Comparison of ENCODE assay signal across 21 cellular contexts in the genomic region with DNA sequence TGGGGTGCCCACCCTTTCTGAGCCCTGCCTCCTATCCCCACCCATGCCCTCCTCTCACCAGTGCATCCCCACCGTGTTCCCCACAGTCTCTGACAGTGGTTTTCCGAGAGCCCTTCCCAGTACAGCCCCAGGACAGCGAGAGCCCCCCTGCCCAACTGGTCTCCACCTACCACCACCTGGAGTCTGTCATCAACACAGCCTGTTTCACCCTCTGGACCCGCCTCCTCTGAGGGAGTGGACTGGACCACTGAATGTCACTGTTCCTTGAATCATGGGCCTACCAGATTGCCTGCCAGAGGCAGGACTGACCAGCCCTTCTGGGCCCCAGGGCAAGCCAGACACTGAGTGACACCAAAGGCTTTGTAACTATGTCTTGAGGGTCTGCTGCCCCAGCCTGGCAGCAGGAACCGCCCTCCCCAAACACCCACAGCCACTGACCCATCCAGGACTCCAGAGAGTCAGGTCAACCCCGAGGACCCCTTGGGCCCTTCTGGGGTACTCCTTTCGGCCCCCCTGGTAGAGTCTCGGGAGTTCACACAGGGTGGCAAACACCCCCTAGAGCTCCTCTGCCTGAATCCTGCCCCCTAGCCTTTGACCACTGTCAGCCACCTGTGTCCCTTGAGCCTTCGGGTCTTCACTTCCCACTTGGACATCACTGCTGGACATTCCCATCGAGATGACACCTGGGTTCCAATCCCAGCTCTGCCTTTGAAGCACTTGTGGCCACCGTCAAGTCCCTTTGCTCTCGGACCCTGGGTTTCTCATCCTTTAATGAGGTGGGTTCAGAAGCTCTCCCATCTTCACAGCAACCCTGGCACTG. TPM values are rescaled to one million over a fixed set of nuclear protein-coding genes. Genes with fewer than 3 reads are reported as not detected.
A peak's percentile ranks its signal among the peaks of the same experiment; 100 is the strongest.
DNase-seq lines count a peak whose midpoint lies in the region; ATAC-seq and TF ChIP-seq lines count a peak whose summit lies in the region.
"Had no signal": no experiment of that assay in that cellular context is flagged by ENCODE, and none has a peak within 500 bp of the region (broad histone marks: within the 10 kb centered on the region; RNA-seq: fewer than 3 reads in every experiment).

No MANE protein-coding gene starts in this region.

- H4K91ac ChIP-seq in IMR-90 (ENCODE audit: insufficient read depth, low read depth, low read length): no peak overlapping the region

- WGBS in IMR-90 (ENCODE audit: extremely low coverage in 2 of 2, insufficient read length in 1 of 2), 2 experiments: 67% methylated on average over 1 of the region's 12 CpGs; no CpG with 5 or more reads in 1 of the 2 experiments
- 92 to 95% methylated on average over 11 to 12 of the region's 12 CpGs for WGBS in endodermal cell (ENCODE audit: insufficient coverage in 1 of 2, insufficient read length in 1 of 2), 2 experiments
- 86 to 89% methylated on average over 12 of the region's 12 CpGs for WGBS in sigmoid colon, 2 donors

- H3K9ac ChIP-seq in IMR-90 (ENCODE audit: low read depth, low read length) (no peak overlapping the region), endodermal cell (ENCODE audit: extremely low read depth, low read length, poor library complexity, severe bottlenecking) (no peak overlapping the region)

- H4K5ac ChIP-seq in IMR-90 (ENCODE audit: low read depth, low read length): no peak overlapping the region

- H3K4me2 ChIP-seq in IMR-90 (ENCODE audit: low read depth, low read length): no peak overlapping the region
- H3K4me2 ChIP-seq: smooth muscle cell had no signal

- H2BK15ac ChIP-seq in IMR-90 (ENCODE audit: low read depth, low read length): no peak overlapping the region

- TF ChIP-seq POLR2A in IMR-90 (IDR thresholded peaks at IDR 0.05; ENCODE audit: low read depth, low read length) (no peak), sigmoid colon (IDR thresholded peaks at IDR 0.05) (no peak)

- peaks cover 8% of the 10 kb centered on the region; the same call in 1 of the 2 replicates for H4K20me1 ChIP-seq in IMR-90 (ENCODE audit: insufficient read depth, low read length)

- intact Hi-C loops in activated CD4-positive, alpha-beta memory T cell treated with anti-CD3 and anti-CD28 coated beads for 36 hours (cut with micrococcal nuclease): loop anchor here (5.0 to 10.0 kb wide), 2 partner anchors 83 to 584 kb away; partner anchors contain the start of genes ELOVL1 and SLC6A9
- intact Hi-C loops in IMR-90 (cut with micrococcal nuclease) (loop anchor here (5.0 kb wide), 1 partner anchor 77 kb away; no protein-coding TSS in a partner anchor), sigmoid colon (cut with DNase I) (loop anchor here (5.0 kb wide), 1 partner anchor 93 kb away; the partner anchor contains the start of gene CDC20)

- no peak overlapping the region for H2BK5ac ChIP-seq in IMR-90 (ENCODE audit: low read depth, low read length, poor library complexity, severe bottlenecking)

- peak overlapping the region; percentile 66 for H2AK9ac ChIP-seq in IMR-90 (replicated peaks; ENCODE audit: low read depth, low read length, poor library complexity)

- H3K18ac ChIP-seq in IMR-90 (ENCODE audit: low read depth, low read length): no peak overlapping the region

- peaks cover 5% of the 10 kb centered on the region for H3K27me3 Mint-ChIP-seq in activated CD4-positive, alpha-beta memory T cell treated with anti-CD3 and anti-CD28 coated beads, Interleukin-2, amount 10 ng/mL, durations not matched to agents 7 days and 5 days
- peaks cover 4% of the 10 kb centered on the region for H3K27me3 Mint-ChIP-seq in activated CD4-positive, alpha-beta memory T cell treated with anti-CD3 and anti-CD28 coated beads for 36 hours
- no peaks in the 10 kb centered on the region for H3K27me3 Mint-ChIP-seq in endodermal cell (ENCODE audit: insufficient read depth)

- no peak overlapping the region for H2BK20ac ChIP-seq in IMR-90 (ENCODE audit: low read depth, low read length)

- H3K56ac ChIP-seq in IMR-90 (ENCODE audit: extremely low read depth, insufficient read depth, low read length): no peak overlapping the region

- no TSS peak for BruUV-seq in IMR-90 (replicated peaks; lab: Mats Ljungman, UMichigan)

- no peak overlapping the region for H3K23ac ChIP-seq in IMR-90 (ENCODE audit: low read depth, low read length)

- peaks cover 57% of the 10 kb centered on the region for H3K36me3 Mint-ChIP-seq in activated CD4-positive, alpha-beta memory T cell treated with anti-CD3 and anti-CD28 coated beads, Interleukin-2, amount 10 ng/mL, durations not matched to agents 7 days and 5 days (ENCODE audit: low read depth)
- peaks cover 24% of the 10 kb centered on the region for H3K36me3 Mint-ChIP-seq in activated CD4-positive, alpha-beta memory T cell treated with anti-CD3 and anti-CD28 coated beads for 36 hours
- H3K36me3 Mint-ChIP-seq in endodermal cell (ENCODE audit: low read depth): peaks cover 69% of the 10 kb centered on the region

- peaks cover 33% of the 10 kb centered on the region for H3K9me1 ChIP-seq in IMR-90 (ENCODE audit: insufficient read depth, low read length)

- H3K27ac Mint-ChIP-seq in activated CD4-positive, alpha-beta memory T cell treated with anti-CD3 and anti-CD28 coated beads, Interleukin-2, amount 10 ng/mL, durations not matched to agents 7 days and 5 days: peak overlapping the region; percentile 23
- H3K27ac Mint-ChIP-seq in activated CD4-positive, alpha-beta memory T cell treated with anti-CD3 and anti-CD28 coated beads for 36 hours: no peak overlapping the region
- no peak overlapping the region for H3K27ac Mint-ChIP-seq in endodermal cell
- H3K27ac Mint-ChIP-seq: activated CD4-positive, alpha-beta T cell treated with anti-CD3 and anti-CD28 coated beads, Interleukin-2, amount 10 ng/mL, durations not matched to agents 7 days and 5 days; activated naive CD8-positive, alpha-beta T cell treated with anti-CD3 and anti-CD28 coated beads, Interleukin-2, amount 10 ng/mL, durations not matched to agents 7 days and 5 days had no signal

- dilution Hi-C loops in IMR-90 (cut with HindIII; ENCODE audit: low sequenced_read_pairs, unreplicated experiment): no loop called here

- TF ChIP-seq CTCF in IMR-90 (conservative IDR thresholded peaks at IDR 0.05; ENCODE audit: low read depth, low read length) (no peak), endodermal cell (conservative IDR thresholded peaks at IDR 0.05) (no peak), sigmoid colon (IDR thresholded peaks at IDR 0.05) (no peak)

- peaks cover 68% of the 10 kb centered on the region for H3K36me3 ChIP-seq in IMR-90 (ENCODE audit: control insufficient read depth, insufficient read depth, low read length)
- peaks cover 61% of the 10 kb centered on the region for H3K36me3 ChIP-seq in endodermal cell (ENCODE audit: control insufficient read depth, insufficient read depth, low read length)
- peaks cover 40 to 67% (median 58%) of the 10 kb centered on the region in 4 donors for H3K36me3 ChIP-seq in sigmoid colon
- H3K36me3 ChIP-seq in H7 (replicated peaks; ENCODE audit: control insufficient read depth, insufficient read depth, low read length): peaks cover 38% of the 10 kb centered on the region

- H2BK120ac ChIP-seq in IMR-90 (ENCODE audit: low read depth, low read length): no peak overlapping the region

- POLR2A ChIA-PET in activated CD4-positive, alpha-beta memory T cell treated with anti-CD3 and anti-CD28 coated beads, Interleukin-2, amount 10 ng/mL, durations not matched to agents 7 days and 5 days (lab: Charles Lee): no interaction called here
- POLR2A ChIA-PET in activated CD4-positive, alpha-beta memory T cell treated with anti-CD3 and anti-CD28 coated beads for 36 hours (lab: Charles Lee): no interaction called here
- POLR2A ChIA-PET in IMR-90 (lab: Charles Lee; ENCODE audit: unreplicated experiment): no interaction called here

- in situ Hi-C loops in IMR-90 (cut with MboI; ENCODE audit: low sequenced_read_pairs): no loop called here

- H3K4me1 ChIP-seq in IMR-90 (ENCODE audit: control insufficient read depth, insufficient read depth, low read length) (peaks cover 9% of the 10 kb centered on the region), endodermal cell (ENCODE audit: control insufficient read depth, insufficient read depth, low read length) (no peaks in the 10 kb centered on the region), sigmoid colon (peaks cover 0 to 22% (median 20%) of the 10 kb centered on the region in 4 donors)

- H4K8ac ChIP-seq in IMR-90 (ENCODE audit: low read depth in 2 of 2, low read length in 2 of 2): peak overlapping the region in 1 of 2 experiments; percentile 22; a peak in 1 of 4 replicates

- CTCF ChIA-PET in activated CD4-positive, alpha-beta memory T cell treated with anti-CD3 and anti-CD28 coated beads, Interleukin-2, amount 10 ng/mL, durations not matched to agents 7 days and 5 days (lab: Charles Lee): no interaction called here
- CTCF ChIA-PET in activated CD4-positive, alpha-beta memory T cell treated with anti-CD3 and anti-CD28 coated beads for 36 hours (lab: Charles Lee): no interaction called here
- CTCF ChIA-PET in IMR-90 (lab: Yijun Ruan, JAX): no interaction called here

- H3K4me3 ChIP-seq in IMR-90 (ENCODE audit: insufficient read depth, low read depth, low read length) (no peak overlapping the region), endodermal cell (ENCODE audit: low read length) (no peak overlapping the region), sigmoid colon (no peak overlapping the region), H7 (ENCODE audit: insufficient read depth, low read depth, low read length) (no peak overlapping the region)
- H3K4me3 ChIP-seq: lung, smooth muscle cell, thyroid gland had no signal

- H2AK5ac ChIP-seq in IMR-90 (ENCODE audit: low read depth, low read length): no peak overlapping the region

- H2AFZ ChIP-seq in IMR-90 (replicated peaks; ENCODE audit: low read length, poor library complexity): no peak overlapping the region

- H3K27ac ChIP-seq in IMR-90 (ENCODE audit: insufficient read depth, low read length): no peak overlapping the region
- H3K27ac ChIP-seq in endodermal cell (ENCODE audit: low read depth, low read length): no peak overlapping the region
- no peak overlapping the region for H3K27ac ChIP-seq in sigmoid colon
- H3K27ac ChIP-seq: thyroid gland had no signal

- no peak for TF ChIP-seq RAD21 in IMR-90 (IDR thresholded peaks at IDR 0.05; ENCODE audit: low read length)

- no peak overlapping the region for H3K14ac ChIP-seq in IMR-90 (replicated peaks; ENCODE audit: low read depth, low read length)

- H3K27me3 ChIP-seq in IMR-90 (ENCODE audit: control insufficient read depth, insufficient read depth, low read length) (no peaks in the 10 kb centered on the region), endodermal cell (ENCODE audit: control insufficient read depth, insufficient read depth, low read length, poor library complexity, severe bottlenecking) (no peaks in the 10 kb centered on the region), sigmoid colon (no peaks in the 10 kb centered on the region), H7 (ENCODE audit: control insufficient read depth, insufficient read depth, low read length) (no peaks in the 10 kb centered on the region)
- H3K27me3 ChIP-seq: thyroid gland had no signal

- H3K9me3 Mint-ChIP-seq in activated CD4-positive, alpha-beta memory T cell treated with anti-CD3 and anti-CD28 coated beads, Interleukin-2, amount 10 ng/mL, durations not matched to agents 7 days and 5 days: no peaks in the 10 kb centered on the region
- H3K9me3 Mint-ChIP-seq in activated CD4-positive, alpha-beta memory T cell treated with anti-CD3 and anti-CD28 coated beads for 36 hours: no peaks in the 10 kb centered on the region
- no peaks in the 10 kb centered on the region for H3K9me3 Mint-ChIP-seq in endodermal cell
- H3K9me3 Mint-ChIP-seq: activated naive CD8-positive, alpha-beta T cell treated with anti-CD3 and anti-CD28 coated beads, Interleukin-2, amount 10 ng/mL, durations not matched to agents 7 days and 5 days had no signal

- no peak overlapping the region for H3K4me3 Mint-ChIP-seq in activated CD4-positive, alpha-beta memory T cell treated with anti-CD3 and anti-CD28 coated beads, Interleukin-2, amount 10 ng/mL, durations not matched to agents 7 days and 5 days
- H3K4me3 Mint-ChIP-seq in activated CD4-positive, alpha-beta memory T cell treated with anti-CD3 and anti-CD28 coated beads for 36 hours: no peak overlapping the region
- H3K4me3 Mint-ChIP-seq in endodermal cell: no peak overlapping the region
- H3K4me3 Mint-ChIP-seq: activated CD4-positive, alpha-beta T cell treated with anti-CD3 and anti-CD28 coated beads, Interleukin-2, amount 10 ng/mL, durations not matched to agents 7 days and 5 days; activated naive CD8-positive, alpha-beta T cell treated with anti-CD3 and anti-CD28 coated beads, Interleukin-2, amount 10 ng/mL, durations not matched to agents 7 days and 5 days had no signal

- H3K9me3 ChIP-seq in IMR-90 (ENCODE audit: control insufficient read depth, insufficient read depth, low read length) (no peaks in the 10 kb centered on the region), endodermal cell (ENCODE audit: control insufficient read depth, low read length) (no peaks in the 10 kb centered on the region), sigmoid colon (no peaks in the 10 kb centered on the region)
- H3K9me3 ChIP-seq: thyroid gland had no signal

- no peak for TF ChIP-seq EP300 in sigmoid colon (IDR thresholded peaks at IDR 0.05)

- H3K4ac ChIP-seq in IMR-90 (ENCODE audit: low read depth, low read length): no peak overlapping the region

- peaks cover 23% of the 10 kb centered on the region for H3K4me1 Mint-ChIP-seq in activated CD4-positive, alpha-beta memory T cell treated with anti-CD3 and anti-CD28 coated beads, Interleukin-2, amount 10 ng/mL, durations not matched to agents 7 days and 5 days
- H3K4me1 Mint-ChIP-seq in activated CD4-positive, alpha-beta memory T cell treated with anti-CD3 and anti-CD28 coated beads for 36 hours (ENCODE audit: low read depth): peaks cover 19% of the 10 kb centered on the region
- peaks cover 34% of the 10 kb centered on the region for H3K4me1 Mint-ChIP-seq in endodermal cell

- peaks cover 10 to 61% of the 10 kb centered on the region in 2 experiments; a peak in 2 of 4 replicates for H3K79me1 ChIP-seq in IMR-90 (ENCODE audit: low read depth in 1 of 2, low read length in 2 of 2)

- no peak for ATAC-seq in IMR-90 (ENCODE audit: low read depth)
- ATAC-seq in activated CD4-positive, CD25-positive, alpha-beta regulatory T cell treated with anti-CD3 and anti-CD28 coated beads, Interleukin-2, amount 50 U/mL, for 24 hours: no peak

- no peak for DNase-seq in activated CD4-positive, alpha-beta memory T cell treated with anti-CD3 and anti-CD28 coated beads, Interleukin-2, amount 10 ng/mL, durations not matched to agents 7 days and 5 days
- no peak for DNase-seq in activated CD4-positive, alpha-beta memory T cell treated with anti-CD3 and anti-CD28 coated beads for 36 hours
- no peak for DNase-seq in IMR-90
- peak; percentile 35 for DNase-seq in endodermal cell
- peak; percentile 63 for DNase-seq in sigmoid colon
- DNase-seq in H7: no peak
- no peak for DNase-seq in NCI-H1105 (lab: John Stamatoyannopoulos, UW)
- DNase-seq: activated CD4-positive, alpha-beta T cell treated with anti-CD3 and anti-CD28 coated beads, Interleukin-2, amount 10 ng/mL, durations not matched to agents 7 days and 5 days; activated naive CD8-positive, alpha-beta T cell treated with anti-CD3 and anti-CD28 coated beads, Interleukin-2, amount 10 ng/mL, durations not matched to agents 7 days and 5 days; activated T-cell treated with anti-CD3 and anti-CD28 coated beads, Interleukin-2, amount 50 U/mL, for 1 hour; AML-193; effector memory CD4-positive, alpha-beta T cell; MM.1S; NCI-H1436 treated with DMSO at 0.1 percent for 48 hours; NCI-H524; stimulated activated naive CD4-positive, alpha-beta T cell; thyroid gland had no signal

RNA-seq across cellular contexts. Expression of gene HYI, which starts 3.3 kb away (rescaled TPM):
- 10 to 100 TPM; 15.6 to 16.8 TPM for total RNA-seq in activated CD4-positive, alpha-beta memory T cell treated with anti-CD3 and anti-CD28 coated beads, Interleukin-2, amount 10 ng/mL, durations not matched to agents 7 days and 5 days
- total RNA-seq in activated CD4-positive, alpha-beta memory T cell treated with anti-CD3 and anti-CD28 coated beads for 36 hours: 10 to 100 TPM; 11.9 to 13.9 TPM
- total RNA-seq in IMR-90 (2012; rRNA removed) (21.5 and 25.0 TPM in 2 replicates), endodermal cell (10 to 100 TPM; 34.4 to 34.8 TPM), sigmoid colon (100 to 1,000 TPM in 1 of 4 donors, 10 to 100 TPM in 3; 65.8 to 104 (median 78.7) TPM)
- polyA plus RNA-seq in IMR-90 (2012; rRNA removed) (53.7 and 66.7 TPM in 2 replicates), sigmoid colon (10 to 100 TPM; 40.4 to 72.8 (median 55.9) TPM)
- 46.3 and 63.2 TPM in 2 replicates for polyA plus RNA-seq in IMR-90 (2012; cell fraction: cytosol; rRNA removed)
- polyA plus RNA-seq in IMR-90 (2012; cell fraction: nucleus; rRNA removed; ENCODE audit: low replicate concordance): 204 and 236 TPM in 2 replicates
- 29.7 TPM for polyA plus RNA-seq in endodermal cell (2013, experiment 1 of 2)
- polyA plus RNA-seq in endodermal cell (2013, experiment 2 of 2): 25.6 TPM
- total RNA-seq in H7 (2014; rRNA removed; shearing (Covaris generic)): 29.4 and 42.5 TPM in 2 replicates
- total RNA-seq: A172 had no signal

Comparison
In these comparisons a context has a peak if more than half of its experiments do, and no peak if none do; other contexts are left out.
1. DNase-seq: peak in endodermal cell (single experiment) and sigmoid colon (single experiment); none in activated CD4-positive, alpha-beta memory T cell treated with anti-CD3 and anti-CD28 coated beads, Interleukin-2, amount 10 ng/mL, durations not matched to agents 7 days and 5 days (single experiment), activated CD4-positive, alpha-beta memory T cell treated with anti-CD3 and anti-CD28 coated beads for 36 hours (single experiment), IMR-90 (single experiment), H7 (single experiment) and NCI-H1105 (single experiment).